12 cellular contexts compared by ENCODE assay signal in the genomic region with DNA sequence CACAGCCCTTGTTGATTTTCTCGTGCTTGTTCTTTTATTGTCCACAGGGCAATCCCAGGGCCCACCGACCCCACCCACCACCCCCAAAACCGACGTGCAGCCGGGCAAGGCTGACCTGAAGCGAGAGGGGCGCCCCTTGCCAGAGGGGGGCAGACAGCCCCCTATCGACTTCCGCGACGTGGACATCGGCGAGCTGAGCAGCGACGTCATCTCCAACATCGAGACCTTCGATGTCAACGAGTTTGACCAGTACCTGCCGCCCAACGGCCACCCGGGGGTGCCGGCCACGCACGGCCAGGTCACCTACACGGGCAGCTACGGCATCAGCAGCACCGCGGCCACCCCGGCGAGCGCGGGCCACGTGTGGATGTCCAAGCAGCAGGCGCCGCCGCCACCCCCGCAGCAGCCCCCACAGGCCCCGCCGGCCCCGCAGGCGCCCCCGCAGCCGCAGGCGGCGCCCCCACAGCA. TPM values are rescaled to one million over a fixed set of nuclear protein-coding genes. Genes with fewer than 3 reads are reported as not detected.
DNase-seq lines count a peak whose midpoint lies in the region; ATAC-seq and TF ChIP-seq lines count a peak whose summit lies in the region.
"Had no signal": no experiment of that assay in that cellular context is flagged by ENCODE, and none has a peak within 500 bp of the region (broad histone marks: within the 10 kb centered on the region; RNA-seq: fewer than 3 reads in every experiment).

No MANE protein-coding gene starts in this region.

- no peak for DNase-seq in astrocyte of the cerebellum (ENCODE audit: low read depth)
- DNase-seq in hepatocyte (ENCODE audit: low spot score): no peak
- no peak for DNase-seq in prostate gland (ENCODE audit: low spot score)
- no peak for DNase-seq in RKO (ENCODE audit: low spot score)
- no peak for DNase-seq in uterus
- DNase-seq in MG63: no peak
- DNase-seq: activated CD4-positive, alpha-beta T cell treated with anti-CD3 and anti-CD28 coated beads for 1 hour; activated naive CD4-positive, alpha-beta T cell treated with anti-CD3 and anti-CD28 coated beads, Interleukin-2, amount 10 ng/mL, durations not matched to agents 7 days and 5 days; CD4-positive, alpha-beta T cell; esophagus squamous epithelium had no signal

- peaks cover 11% of the 10 kb centered on the region for H3K27me3 ChIP-seq in hepatocyte
- H3K27me3 ChIP-seq in prostate gland (replicated peaks; ENCODE audit: insufficient read depth): no peaks in the 10 kb centered on the region
- peaks cover 8 to 56% of the 10 kb centered on the region in 2 donors for H3K27me3 ChIP-seq in uterus
- peaks cover 5% of the 10 kb centered on the region for H3K27me3 ChIP-seq in MG63

- 32% methylated on average over 18 of the region's 45 CpGs for WGBS in hepatocyte (ENCODE audit: low lambda C conversion rate, missing lambda C conversion rate)
- 37% methylated on average over 16 of the region's 45 CpGs for WGBS in prostate gland

- ATAC-seq in HG02798 (IDR thresholded peaks at IDR 0.05; ENCODE audit: poor library complexity, unreplicated experiment): no peak

- peak overlapping the region; percentile 87 for H3K27ac ChIP-seq in hepatocyte
- peak overlapping the region; percentile 86 to 90 for H3K27ac ChIP-seq in prostate gland
- H3K27ac ChIP-seq in uterus: no peak overlapping the region
- H3K27ac ChIP-seq: esophagus squamous epithelium had no signal

- H3K4me1 ChIP-seq in hepatocyte (ENCODE audit: insufficient read depth) (peaks cover 24% of the 10 kb centered on the region), prostate gland (replicated peaks) (no peaks in the 10 kb centered on the region), uterus (peaks cover 0 to 18% of the 10 kb centered on the region in 2 donors)

- no peaks in the 10 kb centered on the region for H3K9me2 ChIP-seq in hepatocyte (replicated peaks; ENCODE audit: insufficient read depth)

- H2AFZ ChIP-seq in hepatocyte: no peak overlapping the region

- in situ Hi-C loops in astrocyte of the cerebellum (cut with HindIII; ENCODE audit: low sequenced_read_pairs): no loop called here

- peaks cover 37% of the 10 kb centered on the region for H4K20me1 ChIP-seq in hepatocyte (ENCODE audit: insufficient read depth, poor library complexity, severe bottlenecking)

- H3K9me3 ChIP-seq in hepatocyte (ENCODE audit: low read depth): no peaks in the 10 kb centered on the region
- H3K9me3 ChIP-seq in prostate gland: no peaks in the 10 kb centered on the region
- no peaks in the 10 kb centered on the region for H3K9me3 ChIP-seq in uterus
- H3K9me3 ChIP-seq in MG63: no peaks in the 10 kb centered on the region; the same call in 1 of the 2 replicates
- H3K9me3 ChIP-seq: esophagus squamous epithelium had no signal

- intact Hi-C loops in prostate gland (cut with DNase I): no loop called here
- intact Hi-C loops in uterus (cut with DNase I; ENCODE audit: low total_unique reads): no loop called here

- peaks cover 41% of the 10 kb centered on the region for H3K79me2 ChIP-seq in hepatocyte

- H3K36me3 ChIP-seq in hepatocyte (replicated peaks; ENCODE audit: insufficient read depth, low read depth) (no peaks in the 10 kb centered on the region), prostate gland (no peaks in the 10 kb centered on the region), uterus (no peaks in the 10 kb centered on the region), MG63 (peaks cover 9% of the 10 kb centered on the region)

- H3K4me2 ChIP-seq in hepatocyte: peak overlapping the region; percentile 88

- H3K4me3 ChIP-seq in GM12875 (ENCODE audit: low read depth, low read length) (peak overlapping the region; percentile 83), astrocyte of the cerebellum (ENCODE audit: low read depth, low read length) (peak overlapping the region; percentile 97), hepatocyte (peak overlapping the region; percentile 83), prostate gland (peak overlapping the region; percentile 78 to 81), uterus (no peak overlapping the region), MG63 (no peak overlapping the region)

- TF ChIP-seq POLR2A in prostate gland (IDR thresholded peaks at IDR 0.05) (no peak), uterus (IDR thresholded peaks at IDR 0.05) (no peak)

- TF ChIP-seq CTCF in GM12875 (IDR thresholded peaks at IDR 0.05; ENCODE audit: borderline replicate concordance, insufficient read depth, low read depth, low read length) (no peak), astrocyte of the cerebellum (IDR thresholded peaks at IDR 0.05; ENCODE audit: low read depth, low read length, missing control alignments) (no peak), hepatocyte (IDR thresholded peaks at IDR 0.05; ENCODE audit: poor library complexity) (no peak), prostate gland (IDR thresholded peaks at IDR 0.05) (no peak), uterus (IDR thresholded peaks at IDR 0.05) (no peak)

RNA-seq across cellular contexts. Expression of gene SOX9, which starts 2.7 kb away (rescaled TPM):
- total RNA-seq in hepatocyte: 31.8 and 36.9 TPM in 2 replicates
- polyA plus RNA-seq in hepatocyte: 74.6 and 87.3 TPM in 2 replicates
- total RNA-seq in prostate gland: 100 to 1,000 TPM in 1 of 2 donors, 10 to 100 TPM in 1; 92.8 to 204 TPM
- 1 to 10 TPM in 2 of 4 donors, not detected in 2; 1.8 to 6.8 TPM for total RNA-seq in uterus
- 0.82 and 3.0 TPM in 2 replicates for total RNA-seq in MG63 (2014; rRNA removed; shearing (Covaris generic); ENCODE audit: low replicate concordance)
- total RNA-seq: CD4-positive, alpha-beta T cell had no signal

Comparison
In these comparisons a context has a peak if more than half of its experiments do, and no peak if none do; other contexts are left out.
1. H3K4me3 ChIP-seq: peak in GM12875 (single experiment), astrocyte of the cerebellum (single experiment), hepatocyte (single experiment) and prostate gland (2 of 2); none in uterus (0 of 2) and MG63 (single experiment).
2. H3K27ac ChIP-seq: peak in hepatocyte (single experiment) and prostate gland (2 of 2); none in uterus (0 of 2).